In the genomic region with DNA sequence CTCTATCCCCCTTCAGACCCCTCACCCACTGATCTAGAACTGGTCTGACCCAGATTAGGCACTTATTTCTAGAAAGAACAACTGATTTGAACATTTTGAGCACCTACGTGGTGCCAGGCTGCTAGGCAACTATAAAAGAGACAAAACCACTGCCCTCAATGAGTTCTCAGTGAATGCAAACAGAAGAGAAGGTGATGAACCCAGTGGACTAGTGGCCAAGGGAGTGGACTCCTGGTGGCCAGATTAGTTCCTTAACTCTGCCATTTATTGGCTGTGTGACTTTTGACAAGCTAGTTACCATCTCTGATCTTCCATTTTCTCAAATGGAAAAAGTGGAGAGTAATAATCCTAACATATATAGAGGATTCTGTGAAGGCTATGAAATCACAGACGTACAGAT, we compare ENCODE assay signal across 11 cellular contexts.
DNase-seq lines count a peak whose midpoint lies in the region; FAIRE-seq and TF ChIP-seq lines count a peak whose summit lies in the region.
"Had no signal": no experiment of that assay in that cellular context is flagged by ENCODE, and none has a peak within 500 bp of the region (broad histone marks: within the 10 kb centered on the region; RNA-seq: fewer than 3 reads in every experiment).

No MANE protein-coding gene starts in this region.

- peaks cover 8% of the 10 kb centered on the region for H3K27me3 Mint-ChIP-seq in HFFc6 (ENCODE audit: insufficient read depth)
- H3K27me3 Mint-ChIP-seq: CD4-positive, CD25-positive, alpha-beta regulatory T cell had no signal

- H3K4me1 ChIP-seq in liver (ENCODE audit: control insufficient read depth in 4 of 4, insufficient read depth in 4 of 4, low read length in 3 of 4) = peaks cover 5 to 40% (median 25%) of the 10 kb centered on the region in 4 donors
- H3K4me1 ChIP-seq: BLaER1 treated with 17β-estradiol and CSF1 and Interleukin-3, amounts not matched to agents 10 nM and 100 nM had no signal

- WGBS in liver = 60% methylated on average over 2 of the region's 2 CpGs

- peak; percentile 36 to 48 for TF ChIP-seq RAD21 in liver (IDR thresholded peaks at IDR 0.05)

- H3K36me3 Mint-ChIP-seq in HFFc6 (ENCODE audit: low read depth) = no peaks in the 10 kb centered on the region
- H3K36me3 Mint-ChIP-seq: CD4-positive, CD25-positive, alpha-beta regulatory T cell had no signal

- H3K27me3 ChIP-seq in bronchial epithelial cell (ENCODE audit: control insufficient read depth, insufficient read depth, low read length) (peaks cover 2% of the 10 kb centered on the region), liver (ENCODE audit: control insufficient read depth in 4 of 4, insufficient read depth in 4 of 4, low read length in 3 of 4) (no peaks in the 10 kb centered on the region), H7 (ENCODE audit: control insufficient read depth, insufficient read depth, low read length) (no peaks in the 10 kb centered on the region)
- H3K27me3 ChIP-seq: BLaER1 treated with 17β-estradiol and CSF1 and Interleukin-3, amounts not matched to agents 10 nM and 100 nM had no signal

- no peak overlapping the region for H3K4me3 Mint-ChIP-seq in HFFc6

- no peak overlapping the region for H3K27ac Mint-ChIP-seq in HFFc6
- H3K27ac Mint-ChIP-seq: CD4-positive, CD25-positive, alpha-beta regulatory T cell had no signal

- no peaks in the 10 kb centered on the region for H3K36me3 ChIP-seq in bronchial epithelial cell (ENCODE audit: control insufficient read depth, insufficient read depth, low read length)
- H3K36me3 ChIP-seq in liver (ENCODE audit: control insufficient read depth in 4 of 4, insufficient read depth in 3 of 4, low read depth in 1 of 4, low read length in 3 of 4) = no peaks in the 10 kb centered on the region
- no peaks in the 10 kb centered on the region for H3K36me3 ChIP-seq in H7 (replicated peaks; ENCODE audit: control insufficient read depth, insufficient read depth, low read length)
- H3K36me3 ChIP-seq: BLaER1 treated with 17β-estradiol and CSF1 and Interleukin-3, amounts not matched to agents 10 nM and 100 nM had no signal

- H3K4me1 Mint-ChIP-seq in HFFc6 (ENCODE audit: low read depth) = peaks cover 27% of the 10 kb centered on the region
- H3K4me1 Mint-ChIP-seq: CD4-positive, CD25-positive, alpha-beta regulatory T cell had no signal

- H3K9me3 ChIP-seq in liver (ENCODE audit: control insufficient read depth in 4 of 4, low read length in 3 of 4) = no peaks in the 10 kb centered on the region
- H3K9me3 ChIP-seq: BLaER1 treated with 17β-estradiol and CSF1 and Interleukin-3, amounts not matched to agents 10 nM and 100 nM had no signal

- FAIRE-seq in bronchial epithelial cell (lab: Jason Lieb, UNC) = peak; percentile 58

- no peak overlapping the region for H3K4me3 ChIP-seq in bronchial epithelial cell (ENCODE audit: low read depth, low read length)
- H3K4me3 ChIP-seq in liver (ENCODE audit: low read depth in 1 of 3, low read length in 3 of 3) = no peak overlapping the region
- H3K4me3 ChIP-seq in H7 (ENCODE audit: insufficient read depth, low read depth, low read length) = no peak overlapping the region
- H3K4me3 ChIP-seq: BLaER1 treated with 17β-estradiol and CSF1 and Interleukin-3, amounts not matched to agents 10 nM and 100 nM had no signal

- peak overlapping the region; percentile 11 to 87 for H3K27ac ChIP-seq in liver (ENCODE audit: low read depth in 1 of 2, low read length in 2 of 2)
- H3K27ac ChIP-seq: BLaER1 treated with 17β-estradiol and CSF1 and Interleukin-3, amounts not matched to agents 10 nM and 100 nM had no signal

- no peaks in the 10 kb centered on the region for H3K9me3 Mint-ChIP-seq in HFFc6

- no peak overlapping the region for H3K9ac ChIP-seq in liver (ENCODE audit: low read depth in 1 of 2, low read length in 2 of 2)
- H3K9ac ChIP-seq: BLaER1 treated with 17β-estradiol and CSF1 and Interleukin-3, amounts not matched to agents 10 nM and 100 nM had no signal

- 0 out of 2 replicates have a peak, but pooled peaks have one; percentile 9 for TF ChIP-seq CTCF in HFFc6 (IDR thresholded peaks at IDR 0.05)
- TF ChIP-seq CTCF in bronchial epithelial cell (IDR thresholded peaks at IDR 0.05; ENCODE audit: insufficient read depth, low read length, severe bottlenecking) = no peak
- TF ChIP-seq CTCF in liver (IDR thresholded peaks at IDR 0.05; ENCODE audit: low read depth, low read length, missing input control) = peak; percentile 9

- no peak for DNase-seq in HFFc6
- no peak for DNase-seq in bronchial epithelial cell (ENCODE audit: low read depth)
- no peak for DNase-seq in 8988T
- DNase-seq in H7 = no peak
- no peak for DNase-seq in HK-2 (ENCODE audit: unreplicated experiment)
- DNase-seq: ACHN; CD4-positive, CD25-positive, alpha-beta regulatory T cell; DMS 273 treated with DMSO at 0.1 percent for 48 hours; IMR-90 had no signal

TF ChIP-seq in liver, 16 proteins besides CTCF, POLR2A, EP300 and RAD21:
- no peak for TF ChIP-seq JUND (IDR thresholded peaks at IDR 0.05)
- TF ChIP-seq FOXA2 (IDR thresholded peaks at IDR 0.05) = no peak
- TF ChIP-seq, protein P1, sequence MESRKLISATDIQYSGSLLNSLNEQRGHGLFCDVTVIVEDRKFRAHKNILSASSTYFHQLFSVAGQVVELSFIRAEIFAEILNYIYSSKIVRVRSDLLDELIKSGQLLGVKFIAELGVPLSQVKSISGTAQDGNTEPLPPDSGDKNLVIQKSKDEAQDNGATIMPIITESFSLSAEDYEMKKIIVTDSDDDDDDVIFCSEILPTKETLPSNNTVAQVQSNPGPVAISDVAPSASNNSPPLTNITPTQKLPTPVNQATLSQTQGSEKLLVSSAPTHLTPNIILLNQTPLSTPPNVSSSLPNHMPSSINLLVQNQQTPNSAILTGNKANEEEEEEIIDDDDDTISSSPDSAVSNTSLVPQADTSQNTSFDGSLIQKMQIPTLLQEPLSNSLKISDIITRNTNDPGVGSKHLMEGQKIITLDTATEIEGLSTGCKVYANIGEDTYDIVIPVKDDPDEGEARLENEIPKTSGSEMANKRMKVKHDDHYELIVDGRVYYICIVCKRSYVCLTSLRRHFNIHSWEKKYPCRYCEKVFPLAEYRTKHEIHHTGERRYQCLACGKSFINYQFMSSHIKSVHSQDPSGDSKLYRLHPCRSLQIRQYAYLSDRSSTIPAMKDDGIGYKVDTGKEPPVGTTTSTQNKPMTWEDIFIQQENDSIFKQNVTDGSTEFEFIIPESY (IDR thresholded peaks at IDR 0.05) = no peak
- no peak for TF ChIP-seq HNF4G (IDR thresholded peaks at IDR 0.05)
- TF ChIP-seq, protein P2, sequence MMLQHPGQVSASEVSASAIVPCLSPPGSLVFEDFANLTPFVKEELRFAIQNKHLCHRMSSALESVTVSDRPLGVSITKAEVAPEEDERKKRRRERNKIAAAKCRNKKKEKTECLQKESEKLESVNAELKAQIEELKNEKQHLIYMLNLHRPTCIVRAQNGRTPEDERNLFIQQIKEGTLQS (IDR thresholded peaks at IDR 0.05) = no peak
- peak; percentile 71 to 76 for TF ChIP-seq HNF4A (conservative IDR thresholded peaks at IDR 0.05)
- TF ChIP-seq SP1 (IDR thresholded peaks at IDR 0.05) = no peak
- TF ChIP-seq GABPA (IDR thresholded peaks at IDR 0.05 in 1 of 2, conservative IDR thresholded peaks at IDR 0.05 in 1 of 2) = no peak
- TF ChIP-seq, protein P3, sequence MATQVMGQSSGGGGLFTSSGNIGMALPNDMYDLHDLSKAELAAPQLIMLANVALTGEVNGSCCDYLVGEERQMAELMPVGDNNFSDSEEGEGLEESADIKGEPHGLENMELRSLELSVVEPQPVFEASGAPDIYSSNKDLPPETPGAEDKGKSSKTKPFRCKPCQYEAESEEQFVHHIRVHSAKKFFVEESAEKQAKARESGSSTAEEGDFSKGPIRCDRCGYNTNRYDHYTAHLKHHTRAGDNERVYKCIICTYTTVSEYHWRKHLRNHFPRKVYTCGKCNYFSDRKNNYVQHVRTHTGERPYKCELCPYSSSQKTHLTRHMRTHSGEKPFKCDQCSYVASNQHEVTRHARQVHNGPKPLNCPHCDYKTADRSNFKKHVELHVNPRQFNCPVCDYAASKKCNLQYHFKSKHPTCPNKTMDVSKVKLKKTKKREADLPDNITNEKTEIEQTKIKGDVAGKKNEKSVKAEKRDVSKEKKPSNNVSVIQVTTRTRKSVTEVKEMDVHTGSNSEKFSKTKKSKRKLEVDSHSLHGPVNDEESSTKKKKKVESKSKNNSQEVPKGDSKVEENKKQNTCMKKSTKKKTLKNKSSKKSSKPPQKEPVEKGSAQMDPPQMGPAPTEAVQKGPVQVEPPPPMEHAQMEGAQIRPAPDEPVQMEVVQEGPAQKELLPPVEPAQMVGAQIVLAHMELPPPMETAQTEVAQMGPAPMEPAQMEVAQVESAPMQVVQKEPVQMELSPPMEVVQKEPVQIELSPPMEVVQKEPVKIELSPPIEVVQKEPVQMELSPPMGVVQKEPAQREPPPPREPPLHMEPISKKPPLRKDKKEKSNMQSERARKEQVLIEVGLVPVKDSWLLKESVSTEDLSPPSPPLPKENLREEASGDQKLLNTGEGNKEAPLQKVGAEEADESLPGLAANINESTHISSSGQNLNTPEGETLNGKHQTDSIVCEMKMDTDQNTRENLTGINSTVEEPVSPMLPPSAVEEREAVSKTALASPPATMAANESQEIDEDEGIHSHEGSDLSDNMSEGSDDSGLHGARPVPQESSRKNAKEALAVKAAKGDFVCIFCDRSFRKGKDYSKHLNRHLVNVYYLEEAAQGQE (IDR thresholded peaks at IDR 0.05) = no peak
- peak; percentile 16 to 60 for TF ChIP-seq RXRA (IDR thresholded peaks at IDR 0.05)
- no peak for TF ChIP-seq TAF1 (conservative IDR thresholded peaks at IDR 0.05)
- no peak for TF ChIP-seq FOXA1 (IDR thresholded peaks at IDR 0.05)
- TF ChIP-seq MAX (IDR thresholded peaks at IDR 0.05) = no peak
- TF ChIP-seq YY1 (IDR thresholded peaks at IDR 0.05) = peak; percentile 26
- TF ChIP-seq EGR1 (IDR thresholded peaks at IDR 0.05; ENCODE audit: low read depth in 2 of 2) = no peak
- TF ChIP-seq NR2F2 (IDR thresholded peaks at IDR 0.05) = no peak
TF ChIP-seq in liver: peak in this region for 3.
